ENCODE assay signal across 8 cellular contexts in the genomic region with DNA sequence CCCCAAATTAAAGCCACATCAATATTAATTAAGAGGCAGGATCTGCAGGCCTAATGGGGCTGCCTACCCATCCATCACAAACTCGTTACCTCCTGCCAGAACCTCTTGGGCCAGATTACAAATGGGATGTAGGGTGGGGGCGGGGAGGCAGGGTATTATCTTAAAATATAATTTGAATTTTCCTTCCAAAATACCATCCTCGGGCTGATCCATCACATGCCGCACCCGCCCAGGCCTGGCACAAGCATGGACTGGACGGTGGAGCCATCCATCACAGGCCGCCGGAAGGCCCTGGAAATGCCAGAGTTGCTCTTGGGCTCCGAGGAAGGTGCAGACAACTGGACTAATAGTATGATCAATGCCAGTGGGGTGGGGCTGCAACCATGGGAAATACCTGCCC.
"Had no signal": no experiment of that assay in that cellular context is flagged by ENCODE, and none has a peak within 500 bp of the region (broad histone marks: within the 10 kb centered on the region; RNA-seq: fewer than 3 reads in every experiment).

No MANE protein-coding gene starts in this region.

- H3K27ac ChIP-seq: GM23248 had no signal

- H3K9me3 ChIP-seq: HAP-1 had no signal

- DNase-seq: GM23248, GOT3, H7, H9, HCEC 1CT, HFFc6 had no signal

- H3K4me3 Mint-ChIP-seq: GM23338, H9, HFFc6 had no signal

- H3K36me3 ChIP-seq: HAP-1 had no signal

- H3K4me1 ChIP-seq: HAP-1 had no signal

- H3K9me3 Mint-ChIP-seq: H9 had no signal

- H3K4me3 ChIP-seq: GM23248, GM23338, HAP-1 had no signal

- H3K27ac Mint-ChIP-seq: GM23338, H9, HFFc6 had no signal
